In the genomic region with DNA sequence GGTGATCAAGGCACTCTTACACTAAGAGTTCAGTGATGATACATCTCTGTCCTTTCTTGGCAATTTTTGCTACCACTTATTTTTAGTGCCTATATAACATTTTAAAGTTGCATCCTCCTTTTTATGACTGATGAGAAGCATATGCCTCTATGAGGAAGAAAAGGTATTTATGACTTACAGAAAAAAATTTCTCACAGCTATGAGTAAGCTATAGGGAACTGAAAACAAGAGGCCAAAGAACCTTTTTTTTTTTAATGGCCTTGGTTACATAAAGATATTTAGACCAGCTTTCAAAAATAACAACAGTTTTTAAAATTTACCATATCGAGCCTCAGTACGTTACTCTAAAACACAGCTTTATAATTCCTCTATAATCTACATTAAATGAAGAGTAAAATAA, we compare ENCODE assay signal across 15 cellular contexts. TPM values are rescaled to one million over a fixed set of nuclear protein-coding genes. Genes with fewer than 3 reads are reported as not detected.
DNase-seq lines count a peak whose midpoint lies in the region; ATAC-seq and TF ChIP-seq lines count a peak whose summit lies in the region.
"Had no signal": no experiment of that assay in that cellular context is flagged by ENCODE, and none has a peak within 500 bp of the region (broad histone marks: within the 10 kb centered on the region; RNA-seq: fewer than 3 reads in every experiment).

No MANE protein-coding gene starts in this region.

- H3K4me1 Mint-ChIP-seq in activated naive CD8-positive, alpha-beta T cell treated with anti-CD3 and anti-CD28 coated beads, Interleukin-2, amount 50 U/mL, for 24 hours = peaks cover 18% of the 10 kb centered on the region
- peaks cover 17% of the 10 kb centered on the region for H3K4me1 Mint-ChIP-seq in activated naive CD8-positive, alpha-beta T cell treated with anti-CD3 and anti-CD28 coated beads for 36 hours
- no peaks in the 10 kb centered on the region for H3K4me1 Mint-ChIP-seq in glutamatergic neuron (ENCODE audit: low read depth, unreplicated experiment)
- H3K4me1 Mint-ChIP-seq: neural progenitor cell had no signal

- no peak for TF ChIP-seq CTCF in glutamatergic neuron (IDR thresholded peaks at IDR 0.05; ENCODE audit: partially characterized antibody, unreplicated experiment)

- H3K36me3 Mint-ChIP-seq in activated naive CD8-positive, alpha-beta T cell treated with anti-CD3 and anti-CD28 coated beads, Interleukin-2, amount 50 U/mL, for 24 hours (ENCODE audit: low read depth) = no peaks in the 10 kb centered on the region
- H3K36me3 Mint-ChIP-seq in activated naive CD8-positive, alpha-beta T cell treated with anti-CD3 and anti-CD28 coated beads for 36 hours = peaks cover 2% of the 10 kb centered on the region
- no peaks in the 10 kb centered on the region for H3K36me3 Mint-ChIP-seq in glutamatergic neuron (ENCODE audit: unreplicated experiment)

- ATAC-seq in activated naive CD8-positive, alpha-beta T cell treated with anti-CD3 and anti-CD28 coated beads, Interleukin-2, amount 50 U/mL, for 24 hours = peak; percentile 36
- peak; percentile 86 for ATAC-seq in HG02642 (IDR thresholded peaks at IDR 0.05; ENCODE audit: poor library complexity, unreplicated experiment)
- ATAC-seq in HG03469 (IDR thresholded peaks at IDR 0.05; ENCODE audit: unreplicated experiment) = peak; percentile 94
- ATAC-seq: Right ventricle myocardium inferior had no signal

- no peak overlapping the region for H3K4me3 Mint-ChIP-seq in activated naive CD8-positive, alpha-beta T cell treated with anti-CD3 and anti-CD28 coated beads, Interleukin-2, amount 50 U/mL, for 24 hours
- H3K4me3 Mint-ChIP-seq in activated naive CD8-positive, alpha-beta T cell treated with anti-CD3 and anti-CD28 coated beads for 36 hours = no peak overlapping the region
- H3K4me3 Mint-ChIP-seq in glutamatergic neuron (ENCODE audit: unreplicated experiment) = no peak overlapping the region
- H3K4me3 Mint-ChIP-seq: neural progenitor cell had no signal

- H3K27me3 ChIP-seq in HAP-1 (ENCODE audit: low read depth) = no peaks in the 10 kb centered on the region
- H3K27me3 ChIP-seq: neural progenitor cell had no signal

- H3K27ac Mint-ChIP-seq in activated naive CD8-positive, alpha-beta T cell treated with anti-CD3 and anti-CD28 coated beads, Interleukin-2, amount 50 U/mL, for 24 hours = no peak overlapping the region
- H3K27ac Mint-ChIP-seq in activated naive CD8-positive, alpha-beta T cell treated with anti-CD3 and anti-CD28 coated beads for 36 hours = no peak overlapping the region
- H3K27ac Mint-ChIP-seq in glutamatergic neuron (ENCODE audit: unreplicated experiment) = no peak overlapping the region
- H3K27ac Mint-ChIP-seq: neural progenitor cell had no signal

- no peaks in the 10 kb centered on the region for H3K9me3 Mint-ChIP-seq in activated naive CD8-positive, alpha-beta T cell treated with anti-CD3 and anti-CD28 coated beads, Interleukin-2, amount 50 U/mL, for 24 hours
- no peaks in the 10 kb centered on the region for H3K9me3 Mint-ChIP-seq in activated naive CD8-positive, alpha-beta T cell treated with anti-CD3 and anti-CD28 coated beads for 36 hours
- no peaks in the 10 kb centered on the region for H3K9me3 Mint-ChIP-seq in glutamatergic neuron (ENCODE audit: unreplicated experiment)
- H3K9me3 Mint-ChIP-seq: neural progenitor cell had no signal

- peaks cover 10% of the 10 kb centered on the region for H3K4me1 ChIP-seq in HAP-1
- H3K4me1 ChIP-seq: neural progenitor cell had no signal

- in situ Hi-C loops in HAP-1 (cut with MboI; ENCODE audit: low sequenced_read_pairs) = no loop called here

- no peaks in the 10 kb centered on the region for H3K36me3 ChIP-seq in HAP-1 (replicated peaks)
- H3K36me3 ChIP-seq: neural progenitor cell had no signal

- H3K4me3 ChIP-seq in HAP-1 = no peak overlapping the region
- H3K4me3 ChIP-seq: neural progenitor cell had no signal

- H3K9me3 ChIP-seq in HAP-1 = no peaks in the 10 kb centered on the region

- H3K27me3 Mint-ChIP-seq in activated naive CD8-positive, alpha-beta T cell treated with anti-CD3 and anti-CD28 coated beads, Interleukin-2, amount 50 U/mL, for 24 hours = no peaks in the 10 kb centered on the region
- H3K27me3 Mint-ChIP-seq in activated naive CD8-positive, alpha-beta T cell treated with anti-CD3 and anti-CD28 coated beads for 36 hours = no peaks in the 10 kb centered on the region
- no peaks in the 10 kb centered on the region for H3K27me3 Mint-ChIP-seq in glutamatergic neuron (ENCODE audit: unreplicated experiment)

- DNase-seq in activated naive CD8-positive, alpha-beta T cell treated with anti-CD3 and anti-CD28 coated beads, Interleukin-2, amount 50 U/mL, for 24 hours = no peak
- DNase-seq in activated naive CD8-positive, alpha-beta T cell treated with anti-CD3 and anti-CD28 coated beads for 36 hours = no peak
- DNase-seq in HAP-1 (ENCODE audit: low spot score in 2 of 2) (no peak), NCI-H2171 treated with DMSO at 0.1 percent for 48 hours (lab: John Stamatoyannopoulos, UW) (no peak), NCI-H82 treated with DMSO at 0.1 percent for 48 hours (lab: John Stamatoyannopoulos, UW; ENCODE audit: unreplicated experiment) (no peak), glutamatergic neuron (no peak)
- DNase-seq: activated CD8-positive, alpha-beta memory T cell treated with anti-CD3 and anti-CD28 coated beads for 24 hours; anterior cingulate cortex; NCI-H1694 treated with DMSO at 0.1 percent for 48 hours; stimulated activated CD4-positive, alpha-beta T cell treated with anti-CD3 and anti-CD28 coated beads, Interleukin-4, amount 100 ng/mL, for 1 hour; trophoblast cell had no signal

RNA-seq across cellular contexts. Expression of gene MBD5, which starts 21.3 kb away (rescaled TPM):
- total RNA-seq in activated naive CD8-positive, alpha-beta T cell treated with anti-CD3 and anti-CD28 coated beads for 36 hours = 10 to 100 TPM; 17.0 to 17.4 TPM
- 95.4 TPM for total RNA-seq in glutamatergic neuron (ENCODE audit: unreplicated experiment)

RNA-seq across cellular contexts. Expression of gene ORC4, which starts 21.7 kb away (rescaled TPM):
- 10 to 100 TPM; 41.1 to 46.0 TPM for total RNA-seq in activated naive CD8-positive, alpha-beta T cell treated with anti-CD3 and anti-CD28 coated beads for 36 hours
- 72.9 TPM for total RNA-seq in glutamatergic neuron (ENCODE audit: unreplicated experiment)

Comparison
In these comparisons a context has a peak if more than half of its experiments do, and no peak if none do; other contexts are left out.
1. ATAC-seq: peak in every context shown above with its lines; median percentile 94 in HG03469; 86 in HG02642; 36 in activated naive CD8-positive, alpha-beta T cell treated with anti-CD3 and anti-CD28 coated beads, Interleukin-2, amount 50 U/mL, for 24 hours.